Comparison of ENCODE assay signal across 20 cellular contexts in genomic region chr5:135598691-135599395, GRCh38. TPM values are rescaled to one million over a fixed set of nuclear protein-coding genes. Genes with fewer than 3 reads are reported as not detected.
"Had no signal": no experiment of that assay in that cellular context is flagged by ENCODE, and none has a peak within 500 bp of the region (broad histone marks: within the 10 kb centered on the region; RNA-seq: fewer than 3 reads in every experiment).

No MANE protein-coding gene starts in this region.

- H3K4me2 ChIP-seq: KMS-11 had no signal

- H3K27ac ChIP-seq: body of pancreas, KMS-11 had no signal

- ATAC-seq: activated CD4-positive, CD25-positive, alpha-beta regulatory T cell treated with anti-CD3 and anti-CD28 coated beads, Interleukin-2, amount 50 U/mL, for 24 hours; activated CD8-positive, alpha-beta memory T cell treated with anti-CD3 and anti-CD28 coated beads, Interleukin-2, amount 10 ng/mL, durations not matched to agents 7 days and 5 days; body of pancreas; PC-3 had no signal

- DNase-seq: activated CD4-positive, alpha-beta T cell treated with anti-CD3 and anti-CD28 coated beads for 4 hours; activated effector memory CD4-positive, alpha-beta T cell treated with Interleukin-2 at 50 U/mL for 16 hours; activated naive CD4-positive, alpha-beta T cell; activated T-cell treated with anti-CD3 and anti-CD28 coated beads, Interleukin-2, amount 50 U/mL, for 24 hours; aorta; body of pancreas; NCI-H1092; NCI-H1417 treated with DMSO at 0.1 percent for 48 hours; NCI-H1694; NCI-H2029; NCI-H524; PC-3; SHP77 treated with DMSO at 0.1 percent for 48 hours had no signal

- H3K4me3 ChIP-seq: body of pancreas had no signal

- H3K9ac ChIP-seq: KMS-11 had no signal

- H3K4me1 ChIP-seq: body of pancreas had no signal

- FAIRE-seq: RCC 7860 had no signal

- H3K27me3 ChIP-seq: body of pancreas had no signal

- H3K9me3 ChIP-seq: body of pancreas had no signal

RNA-seq across cellular contexts. Expression of gene CXCL14, which starts 20.1 kb away (rescaled TPM):
- total RNA-seq: activated CD8-positive, alpha-beta memory T cell treated with anti-CD3 and anti-CD28 coated beads, Interleukin-2, amount 10 ng/mL, durations not matched to agents 7 days and 5 days; activated T-helper 1 cell treated with anti-CD3 and anti-CD28 coated beads, Interleukin-12 subunit alpha, Interleukin-12 subunit beta, Interleukin-2, Interleukin-4 antibody, amounts not matched to agents 30 ng/mL and 10 ng/mL and 1 ng/mL, durations not matched to agents 14 hours and 24 hours and 36 hours; MCF 10A; PC-3; SK-MEL-5 had no signal
